10 cellular contexts compared by ENCODE assay signal in the genomic region with DNA sequence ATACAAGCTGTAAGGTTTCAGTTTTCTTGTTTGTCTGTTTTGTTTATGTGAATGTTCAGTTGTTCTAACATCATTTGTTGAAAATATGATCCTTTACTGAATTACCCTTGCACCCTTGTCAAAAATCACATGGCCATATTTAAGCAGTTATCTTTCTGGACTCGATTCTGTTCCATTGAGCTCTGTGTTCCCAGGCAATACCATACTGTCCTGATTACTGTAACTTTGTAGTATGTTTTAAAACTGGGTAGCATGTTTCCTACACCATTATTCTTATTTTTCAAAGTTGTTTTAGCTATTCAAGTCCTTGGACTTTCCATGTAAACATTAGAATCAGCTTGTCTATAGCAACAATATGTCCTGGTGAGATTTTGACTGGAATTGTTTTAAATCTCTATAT.
"Had no signal": no experiment of that assay in that cellular context is flagged by ENCODE, and none has a peak within 500 bp of the region (broad histone marks: within the 10 kb centered on the region; RNA-seq: fewer than 3 reads in every experiment).

No MANE protein-coding gene starts in this region.

- H3K4me3 Mint-ChIP-seq: GM23338, H9, HFFc6 had no signal

- H3K4me2 ChIP-seq: GM23338, KMS-11 had no signal

- H3K27ac Mint-ChIP-seq: GM23338, H9, HFFc6 had no signal

- FAIRE-seq: H1, H54, HTR-8/SVneo had no signal

- DNase-seq: H9, HCEC 1CT, HFFc6, IMR-90, KBM-7 had no signal

- H3K4me1 Mint-ChIP-seq: GM23338 had no signal

- ATAC-seq: GM23338 had no signal

- H3K9ac ChIP-seq: KMS-11 had no signal

- H2AFZ ChIP-seq: GM23338 had no signal

- H3K27ac ChIP-seq: KMS-11 had no signal

- H3K4me3 ChIP-seq: GM23338 had no signal
